ENCODE assay signal across 29 cellular contexts in genomic region chr17:34176440-34176839, GRCh38.
"Had no signal": no experiment of that assay in that cellular context is flagged by ENCODE, and none has a peak within 500 bp of the region (broad histone marks: within the 10 kb centered on the region; RNA-seq: fewer than 3 reads in every experiment).

No MANE protein-coding gene starts in this region.

- H3K9me3 ChIP-seq: esophagus muscularis mucosa, gastrocnemius medialis had no signal

- H3K4me1 ChIP-seq: foreskin keratinocyte had no signal

- H3K9me3 Mint-ChIP-seq: activated CD4-positive, alpha-beta memory T cell treated with anti-CD3 and anti-CD28 coated beads, Interleukin-2, amount 10 ng/mL, durations not matched to agents 7 days and 5 days; activated CD4-positive, alpha-beta T cell treated with anti-CD3 and anti-CD28 coated beads, Interleukin-2, amount 10 ng/mL, durations not matched to agents 7 days and 5 days; activated T-cell treated with anti-CD3 and anti-CD28 coated beads, Interleukin-2, amount 50 U/mL, for 4 hours; activated T-helper 17 cell treated with anti-CD3 and anti-CD28 coated beads, Interleukin-2, amount 50 U/mL, for 72 hours; central memory CD8-positive, alpha-beta T cell; effector memory CD8-positive, alpha-beta T cell had no signal

- H3K4me1 Mint-ChIP-seq: activated CD4-positive, alpha-beta memory T cell treated with anti-CD3 and anti-CD28 coated beads, Interleukin-2, amount 10 ng/mL, durations not matched to agents 7 days and 5 days; activated T-helper 17 cell treated with anti-CD3 and anti-CD28 coated beads, Interleukin-2, amount 50 U/mL, for 72 hours; central memory CD8-positive, alpha-beta T cell had no signal

- DNase-seq: activated CD4-positive, alpha-beta memory T cell treated with anti-CD3 and anti-CD28 coated beads, Interleukin-2, amount 10 ng/mL, durations not matched to agents 7 days and 5 days; activated CD4-positive, alpha-beta T cell treated with anti-CD3 and anti-CD28 coated beads for 4 hours; activated CD4-positive, alpha-beta T cell treated with anti-CD3 and anti-CD28 coated beads, Interleukin-2, amount 10 ng/mL, durations not matched to agents 7 days and 5 days; activated CD4-positive, alpha-beta T cell treated with anti-CD3 and anti-CD28 coated beads, Interleukin-2, amount 50 U/mL, for 4 hours; activated CD4-positive, CD25-positive, alpha-beta regulatory T cell; activated CD4-positive, CD25-positive, alpha-beta regulatory T cell treated with anti-CD3 and anti-CD28 coated beads, Interleukin-2, amount 50 U/mL, for 72 hours; activated CD8-positive, alpha-beta memory T cell treated with anti-CD3 and anti-CD28 coated beads, Interleukin-2, amount 50 U/mL, for 48 hours; activated effector memory CD4-positive, alpha-beta T cell treated with Interleukin-2 at 50 U/mL for 16 hours; activated gamma-delta T cell treated with Interleukin-2 at 50 U/mL for 16 hours; activated naive CD4-positive, alpha-beta T cell treated with anti-CD3 and anti-CD28 coated beads, Interleukin-2, amount 50 U/mL, for 16 hours; activated naive CD4-positive, alpha-beta T cell treated with Interleukin-2 at 50 U/mL for 16 hours; activated T-cell treated with anti-CD3 and anti-CD28 coated beads, Interleukin-2, amount 50 U/mL, for 4 hours; amniotic stem cell; anterior cingulate cortex; brain microvascular endothelial cell; dermis blood vessel endothelial cell; effector CD4-positive, alpha-beta T cell; effector memory CD8-positive, alpha-beta T cell; erythroblast; foreskin keratinocyte; gastrocnemius medialis; glutamatergic neuron; heart left ventricle; T-helper 2 cell had no signal

- H3K36me3 ChIP-seq: brain microvascular endothelial cell, esophagus muscularis mucosa, gastrocnemius medialis, heart left ventricle had no signal

- H3K27ac ChIP-seq: brain microvascular endothelial cell, foreskin keratinocyte, gastrocnemius medialis had no signal

- H3K27me3 ChIP-seq: brain microvascular endothelial cell, gastrocnemius medialis had no signal

- H3K36me3 Mint-ChIP-seq: activated naive CD8-positive, alpha-beta T cell had no signal

- H3K27ac Mint-ChIP-seq: activated CD4-positive, alpha-beta memory T cell treated with anti-CD3 and anti-CD28 coated beads, Interleukin-2, amount 10 ng/mL, durations not matched to agents 7 days and 5 days; activated CD4-positive, alpha-beta T cell treated with anti-CD3 and anti-CD28 coated beads, Interleukin-2, amount 10 ng/mL, durations not matched to agents 7 days and 5 days; activated naive CD8-positive, alpha-beta T cell; activated T-helper 17 cell treated with anti-CD3 and anti-CD28 coated beads, Interleukin-2, amount 50 U/mL, for 72 hours; effector memory CD8-positive, alpha-beta T cell had no signal

- ATAC-seq: activated T-cell treated with anti-CD3 and anti-CD28 coated beads, Interleukin-2, amount 50 U/mL, for 4 hours; activated T-helper 17 cell treated with anti-CD3 and anti-CD28 coated beads, Interleukin-2, amount 50 U/mL, for 72 hours; effector memory CD8-positive, alpha-beta T cell; foreskin keratinocyte; gastrocnemius medialis had no signal

- H3K4me3 ChIP-seq: coronary artery, esophagus muscularis mucosa, gastrocnemius medialis, heart left ventricle had no signal

- H3K4me3 Mint-ChIP-seq: activated CD4-positive, alpha-beta memory T cell treated with anti-CD3 and anti-CD28 coated beads, Interleukin-2, amount 10 ng/mL, durations not matched to agents 7 days and 5 days; activated CD4-positive, alpha-beta T cell treated with anti-CD3 and anti-CD28 coated beads, Interleukin-2, amount 10 ng/mL, durations not matched to agents 7 days and 5 days; activated naive CD8-positive, alpha-beta T cell; activated T-cell treated with anti-CD3 and anti-CD28 coated beads, Interleukin-2, amount 50 U/mL, for 4 hours; activated T-helper 17 cell treated with anti-CD3 and anti-CD28 coated beads, Interleukin-2, amount 50 U/mL, for 72 hours; central memory CD8-positive, alpha-beta T cell; effector memory CD8-positive, alpha-beta T cell had no signal
